8 cellular contexts compared by ENCODE assay signal in the genomic region with DNA sequence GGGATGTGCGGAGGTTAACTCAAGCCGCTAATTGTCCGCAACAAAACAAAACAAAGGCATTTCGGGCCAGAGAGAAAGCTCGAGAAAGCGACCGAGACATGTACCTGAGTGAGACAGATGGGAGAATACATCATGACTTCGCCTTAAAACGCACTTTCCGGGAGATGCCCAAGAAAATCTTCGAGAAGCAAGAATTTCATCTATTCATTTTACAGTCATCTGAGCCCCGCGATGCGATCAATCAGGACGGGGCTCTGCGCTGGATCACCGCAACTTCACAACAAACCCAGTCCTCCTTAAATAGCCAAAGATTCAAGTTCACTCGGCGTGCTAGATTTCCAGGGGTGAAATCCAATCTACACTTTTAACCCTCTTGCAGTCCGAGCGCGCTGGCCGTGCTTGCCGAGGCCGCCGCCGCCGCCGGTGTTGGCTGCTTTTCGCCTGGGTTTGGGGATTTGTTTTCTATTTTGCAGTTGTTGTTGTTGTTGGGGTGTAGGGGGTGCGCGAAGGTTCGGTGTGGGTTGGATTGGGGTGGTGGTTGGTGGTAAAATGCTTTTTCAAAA.
A peak's percentile ranks its signal among the peaks of the same experiment; 100 is the strongest.
DNase-seq lines count a peak whose midpoint lies in the region; ATAC-seq and TF ChIP-seq lines count a peak whose summit lies in the region.

No MANE protein-coding gene starts in this region.

- peaks cover 15% of the 10 kb centered on the region for H3K4me1 Mint-ChIP-seq in T-helper 1 cell treated with Interleukin-12 subunit alpha and Interleukin-12 subunit beta and Interleukin-4 antibody, amounts not matched to agents 30 μg/mL and 1 μg/mL, for 36 hours (ENCODE audit: low read depth)
- peaks cover 13 to 18% of the 10 kb centered on the region in 2 donors for H3K4me1 Mint-ChIP-seq in effector memory CD8-positive, alpha-beta T cell (ENCODE audit: low read depth in 2 of 2)

- peak overlapping the region; percentile 81 for H3K4me3 Mint-ChIP-seq in T-helper 1 cell treated with Interleukin-12 subunit alpha and Interleukin-12 subunit beta and Interleukin-4 antibody, amounts not matched to agents 30 μg/mL and 1 μg/mL, for 36 hours
- peak overlapping the region; percentile 87 to 88 for H3K4me3 Mint-ChIP-seq in effector memory CD8-positive, alpha-beta T cell

- no peak for DNase-seq in T-helper 1 cell
- DNase-seq in effector memory CD8-positive, alpha-beta T cell, result no peak
- no peak for DNase-seq in OCI-M2 (lab: John Stamatoyannopoulos, UW; ENCODE audit: unreplicated experiment)

- no peaks in the 10 kb centered on the region for H3K9me3 ChIP-seq in mucosa of rectum (ENCODE audit: control insufficient read depth in 2 of 2, low read length in 2 of 2)

- H3K27me3 ChIP-seq in mucosa of rectum (ENCODE audit: control insufficient read depth in 2 of 2, insufficient read depth in 2 of 2, low read length in 2 of 2), result no peaks in the 10 kb centered on the region

- ATAC-seq in SK-N-SH treated with all-trans-retinoic acid at 6 μM for 48 hours, result no peak
- peak; percentile 11 for ATAC-seq in effector memory CD8-positive, alpha-beta T cell (replicated peaks)
- no peak for ATAC-seq in HG03460 (IDR thresholded peaks at IDR 0.05; ENCODE audit: unreplicated experiment)
- ATAC-seq in GM19328 (IDR thresholded peaks at IDR 0.05; ENCODE audit: unreplicated experiment), result no peak

- H3K36me3 ChIP-seq in mucosa of rectum (ENCODE audit: control insufficient read depth in 2 of 2, insufficient read depth in 2 of 2, low read length in 2 of 2), result no peaks in the 10 kb centered on the region

- peak overlapping the region; percentile 88 to 94 for H3K4me3 ChIP-seq in mucosa of rectum (ENCODE audit: low read length in 2 of 2)

- peak overlapping the region; percentile 88 to 92 for H3K27ac ChIP-seq in mucosa of rectum (ENCODE audit: low read depth in 2 of 2, low read length in 2 of 2)

- peaks cover 0 to 20% of the 10 kb centered on the region in 2 donors for H3K4me1 ChIP-seq in mucosa of rectum (ENCODE audit: control insufficient read depth in 2 of 2, insufficient read depth in 2 of 2, low read length in 2 of 2)

- H3K27me3 Mint-ChIP-seq in T-helper 1 cell treated with Interleukin-12 subunit alpha and Interleukin-12 subunit beta and Interleukin-4 antibody, amounts not matched to agents 30 μg/mL and 1 μg/mL, for 36 hours (ENCODE audit: low read depth), result peaks cover 74% of the 10 kb centered on the region
- peaks cover 48 to 59% of the 10 kb centered on the region in 2 donors for H3K27me3 Mint-ChIP-seq in effector memory CD8-positive, alpha-beta T cell

- peaks cover 4% of the 10 kb centered on the region for H3K36me3 Mint-ChIP-seq in T-helper 1 cell treated with Interleukin-12 subunit alpha and Interleukin-12 subunit beta and Interleukin-4 antibody, amounts not matched to agents 30 μg/mL and 1 μg/mL, for 36 hours (ENCODE audit: low read depth)
- peaks cover 2% of the 10 kb centered on the region for H3K36me3 Mint-ChIP-seq in effector memory CD8-positive, alpha-beta T cell (ENCODE audit: insufficient read depth)

- H3K9me3 Mint-ChIP-seq in T-helper 1 cell treated with Interleukin-12 subunit alpha and Interleukin-12 subunit beta and Interleukin-4 antibody, amounts not matched to agents 30 μg/mL and 1 μg/mL, for 36 hours, result no peaks in the 10 kb centered on the region
- no peaks in the 10 kb centered on the region for H3K9me3 Mint-ChIP-seq in effector memory CD8-positive, alpha-beta T cell

- peak overlapping the region; percentile 81 to 90 for H3K9ac ChIP-seq in mucosa of rectum (ENCODE audit: low read depth in 1 of 2, low read length in 2 of 2)

- H3K27ac Mint-ChIP-seq in T-helper 1 cell treated with Interleukin-12 subunit alpha and Interleukin-12 subunit beta and Interleukin-4 antibody, amounts not matched to agents 30 μg/mL and 1 μg/mL, for 36 hours, result peak overlapping the region; percentile 68
- no peak overlapping the region for H3K27ac Mint-ChIP-seq in effector memory CD8-positive, alpha-beta T cell

TF ChIP-seq in SK-N-SH treated with all-trans-retinoic acid at 6 μM for 48 hours, 23 proteins besides CTCF, POLR2A, EP300 and RAD21:
- TF ChIP-seq SNAI2 (CRISPR knock-in tag; IDR thresholded peaks at IDR 0.05) (no peak), ZNF8 (CRISPR knock-in tag; IDR thresholded peaks at IDR 0.05) (0 out of 2 replicates have a peak, but pooled peaks have one; percentile 9), GLIS3 (CRISPR knock-in tag; IDR thresholded peaks at IDR 0.05) (no peak), ARNTL (CRISPR knock-in tag; IDR thresholded peaks at IDR 0.05; ENCODE audit: borderline replicate concordance, low read depth) (no peak), TCF4 (CRISPR knock-in tag; IDR thresholded peaks at IDR 0.05; ENCODE audit: borderline replicate concordance) (no peak)
- TF ChIP-seq, protein P1, sequence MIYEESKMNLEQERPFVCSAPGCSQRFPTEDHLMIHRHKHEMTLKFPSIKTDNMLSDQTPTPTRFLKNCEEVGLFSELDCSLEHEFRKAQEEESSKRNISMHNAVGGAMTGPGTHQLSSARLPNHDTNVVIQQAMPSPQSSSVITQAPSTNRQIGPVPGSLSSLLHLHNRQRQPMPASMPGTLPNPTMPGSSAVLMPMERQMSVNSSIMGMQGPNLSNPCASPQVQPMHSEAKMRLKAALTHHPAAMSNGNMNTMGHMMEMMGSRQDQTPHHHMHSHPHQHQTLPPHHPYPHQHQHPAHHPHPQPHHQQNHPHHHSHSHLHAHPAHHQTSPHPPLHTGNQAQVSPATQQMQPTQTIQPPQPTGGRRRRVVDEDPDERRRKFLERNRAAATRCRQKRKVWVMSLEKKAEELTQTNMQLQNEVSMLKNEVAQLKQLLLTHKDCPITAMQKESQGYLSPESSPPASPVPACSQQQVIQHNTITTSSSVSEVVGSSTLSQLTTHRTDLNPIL (CRISPR knock-in tag; IDR thresholded peaks at IDR 0.05; ENCODE audit: low read depth), result no peak
- TF ChIP-seq, protein P2, sequence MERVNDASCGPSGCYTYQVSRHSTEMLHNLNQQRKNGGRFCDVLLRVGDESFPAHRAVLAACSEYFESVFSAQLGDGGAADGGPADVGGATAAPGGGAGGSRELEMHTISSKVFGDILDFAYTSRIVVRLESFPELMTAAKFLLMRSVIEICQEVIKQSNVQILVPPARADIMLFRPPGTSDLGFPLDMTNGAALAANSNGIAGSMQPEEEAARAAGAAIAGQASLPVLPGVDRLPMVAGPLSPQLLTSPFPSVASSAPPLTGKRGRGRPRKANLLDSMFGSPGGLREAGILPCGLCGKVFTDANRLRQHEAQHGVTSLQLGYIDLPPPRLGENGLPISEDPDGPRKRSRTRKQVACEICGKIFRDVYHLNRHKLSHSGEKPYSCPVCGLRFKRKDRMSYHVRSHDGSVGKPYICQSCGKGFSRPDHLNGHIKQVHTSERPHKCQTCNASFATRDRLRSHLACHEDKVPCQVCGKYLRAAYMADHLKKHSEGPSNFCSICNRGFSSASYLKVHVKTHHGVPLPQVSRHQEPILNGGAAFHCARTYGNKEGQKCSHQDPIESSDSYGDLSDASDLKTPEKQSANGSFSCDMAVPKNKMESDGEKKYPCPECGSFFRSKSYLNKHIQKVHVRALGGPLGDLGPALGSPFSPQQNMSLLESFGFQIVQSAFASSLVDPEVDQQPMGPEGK (CRISPR knock-in tag; IDR thresholded peaks at IDR 0.05; ENCODE audit: borderline replicate concordance), result no peak
